In genomic region chr14:49928010-49928409, GRCh38 we compare ENCODE assay signal across 29 cellular contexts.
"Had no signal": no experiment of that assay in that cellular context is flagged by ENCODE, and none has a peak within 500 bp of the region (broad histone marks: within the 10 kb centered on the region; RNA-seq: fewer than 3 reads in every experiment).

No MANE protein-coding gene starts in this region.

- H3K4me1 ChIP-seq: colonic mucosa, gastrocnemius medialis, prostate gland, right atrium auricular region, stomach, thyroid gland had no signal

- H3K9me3 Mint-ChIP-seq: dendritic cell treated with granulocyte-macrophage colony-stimulating factor and Interleukin-4, amounts not matched to agents 40 ng/mL and 50 ng/mL, for 4 days; endodermal cell; mesothelial cell of epicardium; naive B cell; natural killer cell treated with Interleukin-12 subunit alpha and Interleukin-12 subunit beta and Interleukin-15 and Interleukin-18, amount 100 ng/mL, for 72 hours; neural crest cell; stimulated activated effector memory CD8-positive, alpha-beta T cell treated with anti-CD3 and anti-CD28 coated beads, Interleukin-12 subunit alpha, Interleukin-12 subunit beta, amount 100 ng/mL, for 72 hours had no signal

- H3K27ac ChIP-seq: colonic mucosa, epithelial cell of prostate, gastrocnemius medialis, neutrophil, prostate gland, right atrium auricular region, stomach, thyroid gland had no signal

- H3K4me3 ChIP-seq: colonic mucosa, gastrocnemius medialis, lung, mucosa of descending colon, prostate gland, right atrium auricular region, stomach, thyroid gland had no signal

- H3K27ac Mint-ChIP-seq: dendritic cell treated with granulocyte-macrophage colony-stimulating factor and Interleukin-4, amounts not matched to agents 40 ng/mL and 50 ng/mL, for 4 days; endodermal cell; mesothelial cell of epicardium; stimulated activated effector memory CD8-positive, alpha-beta T cell treated with anti-CD3 and anti-CD28 coated beads, Interleukin-12 subunit alpha, Interleukin-12 subunit beta, amount 100 ng/mL, for 72 hours had no signal

- H3K4me1 Mint-ChIP-seq: endodermal cell, mesothelial cell of epicardium, neural crest cell had no signal

- H3K36me3 ChIP-seq: colonic mucosa, gastrocnemius medialis, neutrophil, prostate gland, right atrium auricular region, stomach, thyroid gland had no signal

- H3K27me3 ChIP-seq: colonic mucosa, gastrocnemius medialis, neutrophil, right atrium auricular region, stomach, thyroid gland had no signal

- FAIRE-seq: kidney had no signal

- H3K36me3 Mint-ChIP-seq: mesothelial cell of epicardium; naive B cell; natural killer cell treated with Interleukin-12 subunit alpha and Interleukin-12 subunit beta and Interleukin-15 and Interleukin-18, amount 100 ng/mL, for 72 hours had no signal

- H3K27me3 Mint-ChIP-seq: dendritic cell treated with granulocyte-macrophage colony-stimulating factor and Interleukin-4, amounts not matched to agents 40 ng/mL and 50 ng/mL, for 4 days; naive B cell; natural killer cell treated with Interleukin-12 subunit alpha and Interleukin-12 subunit beta and Interleukin-15 and Interleukin-18, amount 100 ng/mL, for 72 hours had no signal

- ATAC-seq: esophagus mucosa; gastrocnemius medialis; left lobe of liver; mucosa of descending colon; natural killer cell treated with Interleukin-12 subunit alpha and Interleukin-12 subunit beta and Interleukin-15 and Interleukin-18, amount 100 ng/mL, for 72 hours; sciatic nerve; stimulated activated effector memory CD8-positive, alpha-beta T cell treated with anti-CD3 and anti-CD28 coated beads, Interleukin-12 subunit alpha, Interleukin-12 subunit beta, amount 100 ng/mL, for 72 hours had no signal

- H3K9me3 ChIP-seq: colonic mucosa, gastrocnemius medialis, mucosa of descending colon, neutrophil, prostate gland, right atrium auricular region, stomach, thyroid gland had no signal

- H3K4me3 Mint-ChIP-seq: dendritic cell treated with granulocyte-macrophage colony-stimulating factor and Interleukin-4, amounts not matched to agents 40 ng/mL and 50 ng/mL, for 4 days; endodermal cell; mesothelial cell of epicardium; naive B cell; natural killer cell treated with Interleukin-12 subunit alpha and Interleukin-12 subunit beta and Interleukin-15 and Interleukin-18, amount 100 ng/mL, for 72 hours; neural crest cell; stimulated activated effector memory CD8-positive, alpha-beta T cell treated with anti-CD3 and anti-CD28 coated beads, Interleukin-12 subunit alpha, Interleukin-12 subunit beta, amount 100 ng/mL, for 72 hours had no signal

- DNase-seq: colonic mucosa; effector CD8-positive, alpha-beta T cell; endodermal cell; foreskin fibroblast; gastrocnemius medialis; head of caudate nucleus; kidney; mesenchymal stem cell; mucosa of descending colon; naive B cell; stimulated activated CD4-positive, alpha-beta T cell treated with anti-CD3 and anti-CD28 coated beads, Interleukin-2, amount 100 ng/mL, for 24 hours; stimulated activated CD4-positive, alpha-beta T cell treated with anti-CD3 and anti-CD28 coated beads, Interleukin-4, amount 100 ng/mL, for 24 hours; stimulated activated naive CD4-positive, alpha-beta T cell treated with Interleukin-2 at 50 U/mL for 16 hours; stomach; thyroid gland; trophoblast cell had no signal
